Comparison of ENCODE assay signal across 8 cellular contexts in the genomic region with DNA sequence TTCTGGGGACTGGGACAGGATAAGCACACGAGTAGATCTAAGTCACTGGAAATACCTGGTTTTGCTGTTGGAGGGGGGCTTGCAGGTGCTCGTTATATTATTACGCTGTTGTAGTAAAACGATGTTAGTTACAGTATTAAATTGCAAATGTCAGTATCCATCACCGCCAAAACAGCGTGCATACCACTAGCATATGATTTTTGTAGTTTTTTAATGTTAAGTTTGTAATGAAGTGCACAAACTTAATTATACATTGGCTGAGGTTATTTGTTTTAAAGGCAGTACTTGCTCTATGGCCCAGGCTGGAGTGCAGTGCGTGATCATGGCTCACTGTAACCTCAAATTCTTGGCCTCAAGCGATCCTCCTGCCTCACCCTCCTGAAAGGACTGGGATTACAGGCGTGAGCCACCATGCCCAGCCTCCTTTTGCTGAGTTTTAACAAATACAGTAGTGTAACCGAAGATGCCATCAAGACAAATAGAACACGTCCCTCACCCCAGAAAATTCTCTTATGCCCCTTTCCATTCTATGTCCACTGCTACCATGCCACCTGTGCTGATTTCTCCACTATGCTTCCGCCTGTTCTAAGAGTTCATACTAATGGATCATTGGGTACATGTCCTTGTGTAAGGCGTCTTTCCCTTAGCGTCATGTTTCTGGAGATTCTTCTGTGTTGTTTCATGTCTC. TPM values are rescaled to one million over a fixed set of nuclear protein-coding genes. Genes with fewer than 3 reads are reported as not detected.
DNase-seq lines count a peak whose midpoint lies in the region; ATAC-seq and TF ChIP-seq lines count a peak whose summit lies in the region.

No MANE protein-coding gene starts in this region.

- no peaks in the 10 kb centered on the region for H3K9me3 ChIP-seq in OCI-LY7 (ENCODE audit: low read length)
- no peaks in the 10 kb centered on the region for H3K9me3 ChIP-seq in effector memory CD4-positive, alpha-beta T cell (ENCODE audit: control insufficient read depth, low read length)

- intact Hi-C loops in OCI-LY7 (cut with micrococcal nuclease; ENCODE audit: unreplicated experiment), result loop anchor here (10.0 kb wide), 2 partner anchors 201 to 261 kb away; no protein-coding TSS in a partner anchor

- H2AFZ ChIP-seq in OCI-LY7 (ENCODE audit: low read length), result no peak overlapping the region

- no peak for ATAC-seq in GM19397 (IDR thresholded peaks at IDR 0.05; ENCODE audit: unreplicated experiment)
- ATAC-seq in omental fat pad (ENCODE audit: low FRiP score), result no peak

- peak overlapping the region; percentile 50; the same call in 1 of the 2 replicates for H3K4me2 ChIP-seq in OCI-LY7 (ENCODE audit: low read length)

- DNase-seq in OCI-LY7 (ENCODE audit: low spot score), result no peak
- DNase-seq in effector memory CD4-positive, alpha-beta T cell, result no peak
- no peak for DNase-seq in neural crest cell (ENCODE audit: low read depth, low spot score)
- no peak for DNase-seq in omental fat pad (ENCODE audit: low spot score)
- DNase-seq in NK-92 (lab: John Stamatoyannopoulos, UW; ENCODE audit: unreplicated experiment), result no peak
- no peak for DNase-seq in activated CD4-positive, CD25-positive, alpha-beta regulatory T cell treated with anti-CD3 and anti-CD28 coated beads, Interleukin-2, amount 50 U/mL, for 72 hours

- H3K9me3 Mint-ChIP-seq in neural crest cell, result no peaks in the 10 kb centered on the region

- peaks cover 48% of the 10 kb centered on the region for H3K4me1 ChIP-seq in OCI-LY7 (ENCODE audit: insufficient read depth, low read length, poor library complexity, severe bottlenecking)
- H3K4me1 ChIP-seq in effector memory CD4-positive, alpha-beta T cell (ENCODE audit: control insufficient read depth, insufficient read depth, low read length, poor library complexity, severe bottlenecking), result peaks cover 35% of the 10 kb centered on the region

- no peak overlapping the region for H3K4me3 ChIP-seq in OCI-LY7 (ENCODE audit: low read depth, low read length, poor library complexity, severe bottlenecking)
- H3K4me3 ChIP-seq in effector memory CD4-positive, alpha-beta T cell (ENCODE audit: insufficient read depth, low read depth, low read length, poor library complexity, severe bottlenecking), result no peak overlapping the region

- peaks cover 34% of the 10 kb centered on the region for H3K27me3 Mint-ChIP-seq in neural crest cell (ENCODE audit: low read depth)

- TSS peak; percentile 93 for BruUV-seq in OCI-LY7 (replicated peaks; lab: Mats Ljungman, UMichigan)

- H3K27ac ChIP-seq in C4-2B (peak overlapping the region; percentile 89), OCI-LY7 (ENCODE audit: low read depth, low read length, poor library complexity, severe bottlenecking) (no peak overlapping the region)
- H3K27ac ChIP-seq in effector memory CD4-positive, alpha-beta T cell (ENCODE audit: insufficient read depth, low read length, poor library complexity, severe bottlenecking), result peak overlapping the region; percentile 38

- no peaks in the 10 kb centered on the region for H3K36me3 ChIP-seq in OCI-LY7 (ENCODE audit: insufficient read depth, low read length)
- no peaks in the 10 kb centered on the region for H3K36me3 ChIP-seq in effector memory CD4-positive, alpha-beta T cell (ENCODE audit: control insufficient read depth, insufficient read depth, low read length)

- POLR2A ChIA-PET in OCI-LY7 (lab: Charles Lee), result no interaction called here

- peak overlapping the region; percentile 74 for H3K4me3 Mint-ChIP-seq in neural crest cell

- H4K20me1 ChIP-seq in OCI-LY7 (ENCODE audit: insufficient read depth, low read length), result no peaks in the 10 kb centered on the region

- TF ChIP-seq CTCF in C4-2B (conservative IDR thresholded peaks at IDR 0.05) (no peak), OCI-LY7 (conservative IDR thresholded peaks at IDR 0.05; ENCODE audit: low read length) (no peak), neural crest cell (conservative IDR thresholded peaks at IDR 0.05) (no peak), omental fat pad (IDR thresholded peaks at IDR 0.05) (no peak)

- H3K27ac Mint-ChIP-seq in neural crest cell (ENCODE audit: unreplicated experiment), result no peak overlapping the region

- H3K27me3 ChIP-seq in effector memory CD4-positive, alpha-beta T cell (replicated peaks; ENCODE audit: control insufficient read depth, insufficient read depth, low read length, poor library complexity, severe bottlenecking), result no peaks in the 10 kb centered on the region

- CTCF ChIA-PET in OCI-LY7 (lab: Charles Lee; ENCODE audit: unreplicated experiment), result no interaction called here

- peaks cover 7% of the 10 kb centered on the region; the same call in 1 of the 2 replicates for H3K79me2 ChIP-seq in OCI-LY7 (ENCODE audit: insufficient read depth, low read depth, low read length)

- no peaks in the 10 kb centered on the region for H3K9me2 ChIP-seq in OCI-LY7 (ENCODE audit: insufficient read depth, low read length)

- peaks cover 20% of the 10 kb centered on the region for H3K4me1 Mint-ChIP-seq in neural crest cell

- H3K36me3 Mint-ChIP-seq in neural crest cell (ENCODE audit: low read depth), result no peaks in the 10 kb centered on the region

RNA-seq across cellular contexts. Expression of a gene that starts 20.7 kb away (rescaled TPM):
- 39.7 and 53.0 TPM in 2 replicates for total RNA-seq in OCI-LY7 (2014; rRNA removed; shearing (Covaris generic))
- total RNA-seq in OCI-LY7 (2022), result 170 and 181 TPM in 2 replicates
- total RNA-seq in neural crest cell, result 163 and 165 TPM in 2 replicates
- total RNA-seq in omental fat pad, result 100 to 1,000 TPM in 2 of 4 donors, 10 to 100 TPM in 2; 54.7 to 117 (median 98.4) TPM

RNA-seq across cellular contexts. Expression of a gene that starts 23.2 kb away (rescaled TPM):
- total RNA-seq in OCI-LY7 (2014; rRNA removed; shearing (Covaris generic)), result not detected in 2 replicates
- not detected in 2 replicates for total RNA-seq in OCI-LY7 (2022)
- total RNA-seq in neural crest cell, result not detected in 2 replicates
- 1 to 10 TPM; 1.6 to 8.4 (median 4.2) TPM for total RNA-seq in omental fat pad

RNA-seq across cellular contexts. Expression of a gene that starts 39.3 kb away (rescaled TPM):
- total RNA-seq in OCI-LY7 (2014; rRNA removed; shearing (Covaris generic)), result not detected in 2 replicates
- total RNA-seq in OCI-LY7 (2022) (not detected in 2 replicates), neural crest cell (not detected in 2 replicates), omental fat pad (10 to 100 TPM; 19.8 to 35.5 (median 30.7) TPM)

Comparison
In these comparisons a context has a peak if more than half of its experiments do, and no peak if none do; other contexts are left out.
1. RNA of a gene that starts 39.3 kb away (total RNA-seq): 19.8 to 35.5 TPM in omental fat pad; not detected in neural crest cell and not detected in OCI-LY7; every median in the first group is over 10 times any median in the second.